In the genomic region with DNA sequence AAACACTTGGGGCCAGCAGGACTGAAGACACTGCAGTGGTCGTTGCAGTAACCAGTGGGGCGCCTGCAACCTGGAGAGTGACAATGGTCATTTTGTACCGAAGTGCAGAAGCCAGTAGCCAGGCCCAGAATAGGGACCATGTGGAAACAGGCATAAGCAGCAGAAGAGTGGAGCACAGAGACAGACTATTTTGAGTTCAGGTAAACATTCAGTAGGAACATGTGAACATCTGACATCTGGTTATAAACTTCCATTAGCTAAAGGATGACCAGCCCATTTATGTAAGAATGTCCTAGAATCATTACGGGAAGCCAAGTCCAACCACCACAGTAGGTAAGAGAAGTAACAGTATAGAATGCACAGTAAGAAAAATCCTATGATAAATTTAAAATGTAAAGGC, we compare ENCODE assay signal across 21 cellular contexts.
"Had no signal": no experiment of that assay in that cellular context is flagged by ENCODE, and none has a peak within 500 bp of the region (broad histone marks: within the 10 kb centered on the region; RNA-seq: fewer than 3 reads in every experiment).

No MANE protein-coding gene starts in this region.

- FAIRE-seq: urothelium cell line had no signal

- H3K4me3 ChIP-seq: ascending aorta, lower lobe of right lung, right lobe of liver had no signal

- DNase-seq: activated CD4-positive, alpha-beta T cell treated with anti-CD3 and anti-CD28 coated beads, Interleukin-2, amount 50 U/mL, for 4 hours; activated CD8-positive, alpha-beta memory T cell treated with anti-CD3 and anti-CD28 coated beads, Interleukin-2, amount 10 ng/mL, durations not matched to agents 7 days and 5 days; activated gamma-delta T cell treated with Interleukin-2 at 50 U/mL for 16 hours; activated naive CD8-positive, alpha-beta T cell treated with anti-CD3 and anti-CD28 coated beads, Interleukin-2, amount 10 ng/mL, durations not matched to agents 7 days and 5 days; activated T-cell treated with anti-CD3 and anti-CD28 coated beads, Interleukin-2, amount 50 U/mL, for 48 hours; central memory CD4-positive, alpha-beta T cell; effector memory CD8-positive, alpha-beta T cell; hippocampal formation; lower lobe of right lung; naive thymus-derived CD8-positive, alpha-beta T cell; nucleus accumbens; right lobe of liver; stimulated activated CD4-positive, alpha-beta T cell treated with anti-CD3 and anti-CD28 coated beads, Interleukin-12 subunit alpha, Interleukin-12 subunit beta, amount 100 ng/mL, for 4 hours; stimulated activated CD4-positive, alpha-beta T cell treated with anti-CD3 and anti-CD28 coated beads, Interleukin-4, amount 100 ng/mL, for 1 hour; stimulated activated CD8-positive, alpha-beta memory T cell treated with anti-CD3 and anti-CD28 coated beads, Interleukin-4, amount 100 ng/mL, for 48 hours; stimulated activated naive CD8-positive, alpha-beta T cell treated with anti-CD3 and anti-CD28 coated beads, Interleukin-15, amount 100 ng/mL, for 72 hours; T-helper 2 cell had no signal

- H3K27ac Mint-ChIP-seq: activated CD8-positive, alpha-beta memory T cell treated with anti-CD3 and anti-CD28 coated beads, Interleukin-2, amount 10 ng/mL, durations not matched to agents 7 days and 5 days; activated naive CD8-positive, alpha-beta T cell treated with anti-CD3 and anti-CD28 coated beads, Interleukin-2, amount 10 ng/mL, durations not matched to agents 7 days and 5 days; progenitor cell of endocrine pancreas; stimulated activated naive CD8-positive, alpha-beta T cell treated with anti-CD3 and anti-CD28 coated beads, Interleukin-15, amount 100 ng/mL, for 72 hours had no signal

- H3K27me3 Mint-ChIP-seq: activated CD8-positive, alpha-beta memory T cell treated with anti-CD3 and anti-CD28 coated beads, Interleukin-2, amount 10 ng/mL, durations not matched to agents 7 days and 5 days; activated naive CD8-positive, alpha-beta T cell treated with anti-CD3 and anti-CD28 coated beads, Interleukin-2, amount 10 ng/mL, durations not matched to agents 7 days and 5 days; effector memory CD8-positive, alpha-beta T cell; naive thymus-derived CD8-positive, alpha-beta T cell; progenitor cell of endocrine pancreas; stimulated activated naive CD8-positive, alpha-beta T cell treated with anti-CD3 and anti-CD28 coated beads, Interleukin-15, amount 100 ng/mL, for 72 hours had no signal

- H3K9me3 Mint-ChIP-seq: activated naive CD8-positive, alpha-beta T cell treated with anti-CD3 and anti-CD28 coated beads, Interleukin-2, amount 10 ng/mL, durations not matched to agents 7 days and 5 days; effector memory CD8-positive, alpha-beta T cell; naive thymus-derived CD8-positive, alpha-beta T cell; stimulated activated naive CD8-positive, alpha-beta T cell treated with anti-CD3 and anti-CD28 coated beads, Interleukin-15, amount 100 ng/mL, for 72 hours had no signal

- H3K27ac ChIP-seq: ascending aorta, lower lobe of right lung, right lobe of liver had no signal

- H3K27me3 ChIP-seq: ascending aorta, right lobe of liver had no signal

- H3K4me1 Mint-ChIP-seq: activated CD8-positive, alpha-beta memory T cell treated with anti-CD3 and anti-CD28 coated beads, Interleukin-2, amount 10 ng/mL, durations not matched to agents 7 days and 5 days; naive thymus-derived CD8-positive, alpha-beta T cell had no signal

- H3K4me3 Mint-ChIP-seq: activated CD8-positive, alpha-beta memory T cell treated with anti-CD3 and anti-CD28 coated beads, Interleukin-2, amount 10 ng/mL, durations not matched to agents 7 days and 5 days; activated naive CD8-positive, alpha-beta T cell treated with anti-CD3 and anti-CD28 coated beads, Interleukin-2, amount 10 ng/mL, durations not matched to agents 7 days and 5 days; effector memory CD8-positive, alpha-beta T cell; naive thymus-derived CD8-positive, alpha-beta T cell; stimulated activated naive CD8-positive, alpha-beta T cell treated with anti-CD3 and anti-CD28 coated beads, Interleukin-15, amount 100 ng/mL, for 72 hours had no signal

- ATAC-seq: activated CD4-positive, CD25-positive, alpha-beta regulatory T cell treated with anti-CD3 and anti-CD28 coated beads, Interleukin-2, amount 50 U/mL, for 24 hours; activated CD8-positive, alpha-beta memory T cell treated with anti-CD3 and anti-CD28 coated beads, Interleukin-2, amount 10 ng/mL, durations not matched to agents 7 days and 5 days; effector memory CD8-positive, alpha-beta T cell; lower lobe of right lung; naive thymus-derived CD8-positive, alpha-beta T cell; right lobe of liver; stimulated activated naive CD8-positive, alpha-beta T cell treated with anti-CD3 and anti-CD28 coated beads, Interleukin-15, amount 100 ng/mL, for 72 hours had no signal
